ENCODE assay signal across 9 cellular contexts in the genomic region with DNA sequence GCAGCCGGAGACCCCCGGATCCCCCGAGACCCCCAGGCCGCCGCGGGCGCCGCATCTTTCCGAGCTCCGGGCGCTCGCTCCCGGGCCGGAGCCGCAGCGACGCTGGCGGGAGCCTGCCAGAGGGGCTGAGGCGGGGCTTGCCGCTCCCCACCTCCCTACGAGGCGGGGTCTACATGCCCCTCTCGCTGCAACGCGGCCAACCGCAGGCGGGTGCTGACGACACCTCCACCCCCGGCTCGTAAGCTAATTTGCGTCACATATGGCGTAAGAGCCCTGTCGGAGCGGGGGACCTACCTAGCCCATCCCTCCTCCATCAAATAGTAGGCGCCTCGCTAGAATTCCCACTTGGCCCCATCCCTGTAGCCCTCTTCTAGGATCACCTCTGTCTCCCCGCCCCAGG. TPM values are rescaled to one million over a fixed set of nuclear protein-coding genes. Genes with fewer than 3 reads are reported as not detected.
DNase-seq lines count a peak whose midpoint lies in the region; ATAC-seq, FAIRE-seq and TF ChIP-seq lines count a peak whose summit lies in the region.
"Had no signal": no experiment of that assay in that cellular context is flagged by ENCODE, and none has a peak within 500 bp of the region (broad histone marks: within the 10 kb centered on the region; RNA-seq: fewer than 3 reads in every experiment).

A gene (minus strand): TSS at position 124 of the 400 bp plus-strand sequence. CDS start 69 bp downstream, at position 55.

- no peaks in the 10 kb centered on the region for H3K36me3 ChIP-seq in keratinocyte (ENCODE audit: control insufficient read depth in 2 of 2, extremely low read depth in 1 of 2, insufficient read depth in 2 of 2, low read length in 2 of 2)
- no peaks in the 10 kb centered on the region for H3K36me3 ChIP-seq in heart right ventricle

- no peak within 1 kb of the TSS for H3K9ac ChIP-seq in keratinocyte (ENCODE audit: control insufficient read depth, extremely low read depth, insufficient read depth, low read length)

- TF ChIP-seq CTCF in keratinocyte (optimal IDR thresholded peaks at IDR 0.05 in 1 of 3, IDR thresholded peaks at IDR 0.05 in 1 of 3, conservative IDR thresholded peaks at IDR 0.05 in 1 of 3; ENCODE audit: extremely low read depth in 1 of 3, insufficient read depth in 2 of 3, low read length in 3 of 3) (no peak), heart right ventricle (IDR thresholded peaks at IDR 0.05) (no peak)

- dilution Hi-C loops in keratinocyte (cut with MboI; ENCODE audit: extremely low pct_ligation_motif_present, low sequenced_read_pairs) = no loop called here

- DNase-seq in COLO668 (lab: John Stamatoyannopoulos, UW; ENCODE audit: unreplicated experiment) (peak; percentile 14), NCI-H1436 (lab: John Stamatoyannopoulos, UW) (peak; percentile 88), amniotic epithelial cell (ENCODE audit: low read depth) (peak; percentile 86), keratinocyte (ENCODE audit: low read depth, low spot score) (no peak), heart right ventricle (no peak), 8988T (no peak)
- no peak for DNase-seq in stimulated activated CD4-positive, alpha-beta T cell treated with anti-CD3 and anti-CD28 coated beads, Interleukin-2, amount 100 ng/mL, for 24 hours
- DNase-seq: SIG-M5 had no signal

- H3K27ac ChIP-seq in keratinocyte (ENCODE audit: control insufficient read depth, insufficient read depth, low read length) = no peak within 1 kb of the TSS
- H3K27ac ChIP-seq in heart right ventricle = no peak within 1 kb of the TSS

- H4K20me1 ChIP-seq in keratinocyte (ENCODE audit: control insufficient read depth, extremely low read depth, insufficient read depth, low read length) = peaks cover 5% of the 10 kb centered on the region

- no peaks in the 10 kb centered on the region for H3K9me1 ChIP-seq in keratinocyte (ENCODE audit: control insufficient read depth, extremely low read depth, insufficient read depth, low read length)

- peak within 1 kb of the TSS; percentile 19 for H3K4me2 ChIP-seq in keratinocyte (ENCODE audit: control insufficient read depth, extremely low read depth, insufficient read depth, low read depth, low read length)

- H2AFZ ChIP-seq in keratinocyte (ENCODE audit: control insufficient read depth, low read length) = no peak within 1 kb of the TSS

- H3K27me3 ChIP-seq in keratinocyte (ENCODE audit: control insufficient read depth, extremely low read depth, insufficient read depth, low read length) (peaks cover 21% of the 10 kb centered on the region), heart right ventricle (peaks cover 5 to 73% (median 63%) of the 10 kb centered on the region in 7 donors)

- intact Hi-C loops in heart right ventricle (cut with DNase I) = loop anchor here in 1 of 10 donors (10.0 kb wide), 1 partner anchor 254 kb away; no protein-coding TSS in a partner anchor

- no peaks in the 10 kb centered on the region for H3K79me2 ChIP-seq in keratinocyte (ENCODE audit: control insufficient read depth, insufficient read depth, low read length)

- H3K4me3 ChIP-seq in keratinocyte (ENCODE audit: control insufficient read depth in 2 of 3, extremely low read depth in 1 of 3, insufficient read depth in 2 of 3, low read depth in 1 of 3, low read length in 3 of 3) (no peak within 1 kb of the TSS), heart right ventricle (peak within 1 kb of the TSS in 2 of 10 donors; percentile 19 to 23)

- ATAC-seq in GM21723 (IDR thresholded peaks at IDR 0.05; ENCODE audit: unreplicated experiment) = no peak
- no peak for ATAC-seq in heart right ventricle

- 2 to 5% methylated on average over 25 to 37 of the region's 37 CpGs for WGBS in heart right ventricle, 2 donors

- H3K9me3 ChIP-seq in keratinocyte (ENCODE audit: control insufficient read depth, low read depth, low read length) (no peaks in the 10 kb centered on the region), heart right ventricle (no peaks in the 10 kb centered on the region)

- H3K4me1 ChIP-seq in keratinocyte (ENCODE audit: control insufficient read depth, extremely low read depth, insufficient read depth, low read length) = peaks cover 2% of the 10 kb centered on the region
- H3K4me1 ChIP-seq in heart right ventricle = peaks cover 0 to 5% (median 0%) of the 10 kb centered on the region in 9 donors

- FAIRE-seq in keratinocyte (lab: Jason Lieb, UNC) = no peak

RNA-seq across cellular contexts. Expression of the gene that starts here (rescaled TPM):
- polyA plus RNA-seq in keratinocyte (not detected in 3 replicates), heart right ventricle (under 1 TPM in 1 of 2 donors, not detected in 1; 0.09 TPM)
- not detected for polyA plus RNA-seq in keratinocyte (2011; ENCODE audit: low read depth)
- polyA plus RNA-seq in keratinocyte (2011; cell fraction: cytosol; rRNA removed) = not detected in 2 replicates
- polyA plus RNA-seq in keratinocyte (2011; cell fraction: nucleus; rRNA removed) = not detected in 2 replicates
- not detected in 2 replicates for polyA plus RNA-seq in keratinocyte (2012; ENCODE audit: low replicate concordance)
- polyA minus RNA-seq in keratinocyte = not detected in 3 replicates
- polyA minus RNA-seq in keratinocyte (2011; cell fraction: cytosol; rRNA and poly(A)+ RNA removed) = not detected
- polyA minus RNA-seq in keratinocyte (2011; cell fraction: nucleus; rRNA and poly(A)+ RNA removed) = not detected in 2 replicates
- total RNA-seq in heart right ventricle = under 1 TPM in 6 of 10 donors, not detected in 4; 0.26 to 0.51 (median 0.31) TPM

Comparison
In these comparisons a context has a peak if more than half of its experiments do, and no peak if none do; other contexts are left out.
1. DNase-seq: peak in COLO668 (single experiment), NCI-H1436 (single experiment) and amniotic epithelial cell (single experiment); none in keratinocyte (single experiment), heart right ventricle (0 of 2), 8988T (single experiment) and stimulated activated CD4-positive, alpha-beta T cell treated with anti-CD3 and anti-CD28 coated beads, Interleukin-2, amount 100 ng/mL, for 24 hours (0 of 2).